ENCODE assay signal across 10 cellular contexts in genomic region chr7:74012842-74013249, GRCh38. TPM values are rescaled to one million over a fixed set of nuclear protein-coding genes. Genes with fewer than 3 reads are reported as not detected.
DNase-seq lines count a peak whose midpoint lies in the region; ATAC-seq and TF ChIP-seq lines count a peak whose summit lies in the region.
"Had no signal": no experiment of that assay in that cellular context is flagged by ENCODE, and none has a peak within 500 bp of the region (broad histone marks: within the 10 kb centered on the region; RNA-seq: fewer than 3 reads in every experiment).

No MANE protein-coding gene starts in this region.

- peaks cover 21% of the 10 kb centered on the region for H3K27me3 Mint-ChIP-seq in dendritic cell treated with granulocyte-macrophage colony-stimulating factor and Interleukin-4, amounts not matched to agents 40 ng/mL and 50 ng/mL, for 4 days

- no peak overlapping the region for H3K4me3 ChIP-seq in WERI-Rb-1 (ENCODE audit: low read depth, low read length)
- H3K4me3 ChIP-seq in hepatocyte: no peak overlapping the region

- no peak overlapping the region for H3K4me3 Mint-ChIP-seq in dendritic cell treated with granulocyte-macrophage colony-stimulating factor and Interleukin-4, amounts not matched to agents 40 ng/mL and 50 ng/mL, for 4 days

- ATAC-seq in GM19468 (IDR thresholded peaks at IDR 0.05; ENCODE audit: extremely low read depth, unreplicated experiment) (peak; percentile 64), HG03280 (IDR thresholded peaks at IDR 0.05; ENCODE audit: unreplicated experiment) (peak; percentile 94)

- H3K36me3 ChIP-seq in WERI-Rb-1: no peaks in the 10 kb centered on the region
- H3K36me3 ChIP-seq in hepatocyte (replicated peaks; ENCODE audit: insufficient read depth, low read depth): no peaks in the 10 kb centered on the region

- no peak overlapping the region for H3K4me2 ChIP-seq in hepatocyte

- no peaks in the 10 kb centered on the region for H4K20me1 ChIP-seq in hepatocyte (ENCODE audit: insufficient read depth, poor library complexity, severe bottlenecking)

- H3K27me3 ChIP-seq in WERI-Rb-1 (ENCODE audit: insufficient read depth, low read depth, severe bottlenecking) (no peaks in the 10 kb centered on the region), hepatocyte (no peaks in the 10 kb centered on the region)

- 59% methylated on average over 13 of the region's 13 CpGs for WGBS in hepatocyte (ENCODE audit: low lambda C conversion rate, missing lambda C conversion rate)

- TF ChIP-seq CTCF in WERI-Rb-1 (IDR thresholded peaks at IDR 0.05; ENCODE audit: low read depth, low read length): no peak
- TF ChIP-seq CTCF in hepatocyte (IDR thresholded peaks at IDR 0.05; ENCODE audit: poor library complexity): no peak

- no peak overlapping the region for H2AFZ ChIP-seq in hepatocyte

- DNase-seq in ELF-1 (ENCODE audit: low read depth, low spot score) (peak; percentile 59), WERI-Rb-1 (no peak), hepatocyte (ENCODE audit: low spot score) (no peak), dedifferentiated amniotic fluid mesenchymal stem cell (ENCODE audit: extremely low spot score) (no peak)
- no peak for DNase-seq in activated CD4-positive, alpha-beta T cell treated with anti-CD3 and anti-CD28 coated beads, Interleukin-2, amount 50 U/mL, for 48 hours
- DNase-seq: central memory CD4-positive, alpha-beta T cell; DMS53 had no signal

- peak overlapping the region; percentile 31 for H3K27ac Mint-ChIP-seq in dendritic cell treated with granulocyte-macrophage colony-stimulating factor and Interleukin-4, amounts not matched to agents 40 ng/mL and 50 ng/mL, for 4 days

- peaks cover 15% of the 10 kb centered on the region for H3K4me1 ChIP-seq in hepatocyte (ENCODE audit: insufficient read depth)

- H3K4me1 Mint-ChIP-seq in dendritic cell treated with granulocyte-macrophage colony-stimulating factor and Interleukin-4, amounts not matched to agents 40 ng/mL and 50 ng/mL, for 4 days (ENCODE audit: low read depth): peaks cover 15% of the 10 kb centered on the region

- intact Hi-C loops in dendritic cell treated with granulocyte-macrophage colony-stimulating factor and Interleukin-4, amounts not matched to agents 40 ng/mL and 50 ng/mL, for 4 days (cut with micrococcal nuclease): no loop called here

- H3K79me2 ChIP-seq in hepatocyte: no peaks in the 10 kb centered on the region

- H3K9me2 ChIP-seq in hepatocyte (replicated peaks; ENCODE audit: insufficient read depth): no peaks in the 10 kb centered on the region

- H3K36me3 Mint-ChIP-seq in dendritic cell treated with granulocyte-macrophage colony-stimulating factor and Interleukin-4, amounts not matched to agents 40 ng/mL and 50 ng/mL, for 4 days (ENCODE audit: low read depth): no peaks in the 10 kb centered on the region

- H3K9me3 ChIP-seq in WERI-Rb-1 (ENCODE audit: severe bottlenecking): no peaks in the 10 kb centered on the region
- H3K9me3 ChIP-seq in hepatocyte (ENCODE audit: low read depth): no peaks in the 10 kb centered on the region

- H3K9me3 Mint-ChIP-seq in dendritic cell treated with granulocyte-macrophage colony-stimulating factor and Interleukin-4, amounts not matched to agents 40 ng/mL and 50 ng/mL, for 4 days: no peaks in the 10 kb centered on the region

- H3K27ac ChIP-seq in WERI-Rb-1: no peak overlapping the region; the same call in 1 of the 2 replicates
- no peak overlapping the region for H3K27ac ChIP-seq in hepatocyte

RNA-seq across cellular contexts. Expression of gene ELN, which starts 15.1 kb away (rescaled TPM):
- 45.2 and 58.1 TPM in 2 replicates for total RNA-seq in hepatocyte
- 37.7 and 42.5 TPM in 2 replicates for polyA plus RNA-seq in hepatocyte
